1 cellular context compared by ENCODE assay signal in the genomic region with DNA sequence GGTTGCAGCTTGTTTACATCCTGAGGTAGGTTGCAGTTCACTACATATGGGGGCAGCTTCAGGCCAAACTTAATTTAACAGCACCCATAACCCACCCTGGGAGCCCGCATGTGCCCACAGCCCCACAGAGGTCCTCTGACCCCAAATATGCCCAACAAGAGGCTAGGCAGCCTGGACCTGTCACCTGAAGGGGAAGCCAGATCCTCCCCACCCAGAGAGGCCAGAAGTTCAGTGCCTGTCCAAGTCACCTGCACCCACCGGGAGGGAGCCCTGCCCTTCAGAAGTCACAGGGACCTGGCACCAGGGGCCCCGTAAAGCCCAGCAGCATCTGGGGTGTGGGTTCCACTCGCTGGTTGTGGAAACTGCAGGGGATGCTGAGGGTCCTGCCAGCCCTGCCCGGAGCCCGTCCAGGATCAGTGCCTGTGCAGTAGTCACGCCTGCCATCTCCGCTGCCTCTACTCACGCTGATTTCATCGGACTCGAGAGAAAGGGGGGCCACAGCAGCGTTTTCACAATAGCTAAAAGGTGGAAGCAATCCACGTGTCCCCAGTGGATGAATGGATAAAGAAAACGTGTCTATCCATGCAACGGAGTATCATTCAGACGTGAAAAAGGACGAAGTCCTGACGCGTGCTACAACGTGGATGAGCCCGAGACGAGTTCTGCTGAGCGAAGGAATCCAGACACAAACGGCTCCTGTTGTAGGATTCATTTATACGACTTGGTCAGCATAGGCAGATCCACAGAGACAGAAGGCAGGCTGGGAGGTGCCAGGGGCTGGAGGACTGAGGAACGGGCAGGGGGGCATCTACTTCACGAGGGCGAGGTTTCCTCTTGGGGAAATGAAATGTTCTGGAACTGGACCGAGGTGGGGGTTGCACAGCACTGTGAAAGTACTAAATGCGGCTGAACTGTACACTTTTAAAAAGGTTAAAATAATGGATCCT.
TF ChIP-seq lines count a peak whose summit lies in the region.

No MANE protein-coding gene starts in this region.

TF ChIP-seq in HepG2, 621 proteins besides CTCF, POLR2A, EP300 and RAD21 (continued from another document):
- peak; percentile 61 for TF ChIP-seq MNT (IDR thresholded peaks at IDR 0.05)
